ENCODE assay signal across 17 cellular contexts in genomic region chr5:1212881-1213280, GRCh38. TPM values are rescaled to one million over a fixed set of nuclear protein-coding genes. Genes with fewer than 3 reads are reported as not detected.
DNase-seq lines count a peak whose midpoint lies in the region; ATAC-seq and TF ChIP-seq lines count a peak whose summit lies in the region.
"Had no signal": no experiment of that assay in that cellular context is flagged by ENCODE, and none has a peak within 500 bp of the region (broad histone marks: within the 10 kb centered on the region; RNA-seq: fewer than 3 reads in every experiment).

No MANE protein-coding gene starts in this region.

- no peaks in the 10 kb centered on the region for H3K4me1 Mint-ChIP-seq in WTC11

- POLR2A ChIA-PET in WTC11 (lab: Charles Lee): no interaction called here

- CTCF ChIA-PET in WTC11 (lab: Charles Lee): no interaction called here

- WGBS in right cardiac atrium: 82% methylated on average over 18 of the region's 18 CpGs

- ATAC-seq in right cardiac atrium: no peak
- no peak for ATAC-seq in WTC11
- ATAC-seq in lower lobe of right lung: no peak

- H3K27ac ChIP-seq in right cardiac atrium (ENCODE audit: low read length): no peak overlapping the region
- H3K27ac ChIP-seq in right atrium auricular region: no peak overlapping the region
- no peak overlapping the region for H3K27ac ChIP-seq in lower lobe of right lung
- H3K27ac ChIP-seq: BLaER1 treated with 17β-estradiol and CSF1 and Interleukin-3, amounts not matched to agents 10 nM and 100 nM had no signal

- no peak overlapping the region for H3K27ac Mint-ChIP-seq in WTC11
- H3K27ac Mint-ChIP-seq: CD4-positive, CD25-positive, alpha-beta regulatory T cell; HFFc6 had no signal

- no peak for TF ChIP-seq CTCF in right atrium auricular region (IDR thresholded peaks at IDR 0.05)
- TF ChIP-seq CTCF in WTC11 (IDR thresholded peaks at IDR 0.05): no peak
- no peak for TF ChIP-seq CTCF in lower lobe of right lung (IDR thresholded peaks at IDR 0.05)

- no peaks in the 10 kb centered on the region; the same call in 1 of the 2 replicates for H3K27me3 Mint-ChIP-seq in WTC11 (ENCODE audit: low read depth)
- H3K27me3 Mint-ChIP-seq: CD4-positive, CD25-positive, alpha-beta regulatory T cell had no signal

- no peaks in the 10 kb centered on the region for H3K9me3 ChIP-seq in right cardiac atrium (ENCODE audit: control insufficient read depth, low read length)
- H3K9me3 ChIP-seq in right atrium auricular region: peaks cover 0 to 4% of the 10 kb centered on the region in 2 donors
- H3K9me3 ChIP-seq in lower lobe of right lung: no peaks in the 10 kb centered on the region

- intact Hi-C loops in right cardiac atrium (cut with DNase I): no loop called here
- intact Hi-C loops in lower lobe of right lung (cut with DNase I): no loop called here

- DNase-seq in right cardiac atrium (peak; percentile 10 to 57 (median 25)), right atrium auricular region (ENCODE audit: low spot score) (no peak), WTC11 (ENCODE audit: low spot score) (peak; percentile 5), lower lobe of right lung (peak; percentile 34), anterior cingulate cortex (lab: John Stamatoyannopoulos, UW) (no peak), cerebellar nuclear complex (lab: John Stamatoyannopoulos, UW) (no peak)
- DNase-seq in stimulated activated CD4-positive, alpha-beta T cell treated with anti-CD3 and anti-CD28 coated beads, Interleukin-4, amount 100 ng/mL, for 4 hours: no peak
- DNase-seq: ACHN; CD4-positive, CD25-positive, alpha-beta regulatory T cell; DMS53; GF-D8; HCEC 1CT; HFFc6 had no signal

- H3K4me1 ChIP-seq in right cardiac atrium (ENCODE audit: control insufficient read depth, insufficient read depth, low read length) (no peaks in the 10 kb centered on the region), right atrium auricular region (no peaks in the 10 kb centered on the region), lower lobe of right lung (no peaks in the 10 kb centered on the region)

- H3K4me3 ChIP-seq in right cardiac atrium (ENCODE audit: low read length): no peak overlapping the region
- H3K4me3 ChIP-seq in right atrium auricular region: no peak overlapping the region
- H3K4me3 ChIP-seq in lower lobe of right lung: no peak overlapping the region
- H3K4me3 ChIP-seq: BLaER1 treated with 17β-estradiol and CSF1 and Interleukin-3, amounts not matched to agents 10 nM and 100 nM had no signal

- no peak overlapping the region for H3K4me3 Mint-ChIP-seq in WTC11
- H3K4me3 Mint-ChIP-seq: CD4-positive, CD25-positive, alpha-beta regulatory T cell; HFFc6 had no signal

- H3K36me3 ChIP-seq in right atrium auricular region: no peaks in the 10 kb centered on the region
- no peaks in the 10 kb centered on the region for H3K36me3 ChIP-seq in lower lobe of right lung
- H3K36me3 ChIP-seq: BLaER1 treated with 17β-estradiol and CSF1 and Interleukin-3, amounts not matched to agents 10 nM and 100 nM had no signal

- no peaks in the 10 kb centered on the region for H3K27me3 ChIP-seq in right cardiac atrium (ENCODE audit: control insufficient read depth, insufficient read depth)
- H3K27me3 ChIP-seq in right atrium auricular region: no peaks in the 10 kb centered on the region
- peaks cover 4% of the 10 kb centered on the region for H3K27me3 ChIP-seq in lower lobe of right lung (ENCODE audit: low read depth)
- H3K27me3 ChIP-seq: BLaER1 treated with 17β-estradiol and CSF1 and Interleukin-3, amounts not matched to agents 10 nM and 100 nM had no signal

- peaks cover 8% of the 10 kb centered on the region for H3K9me3 Mint-ChIP-seq in WTC11

- H3K36me3 Mint-ChIP-seq in WTC11: no peaks in the 10 kb centered on the region
- H3K36me3 Mint-ChIP-seq: CD4-positive, CD25-positive, alpha-beta regulatory T cell had no signal

TF ChIP-seq in WTC11, 78 proteins besides CTCF, POLR2A, EP300 and RAD21 (continues in another document):
- TF ChIP-seq AFF4 (CRISPR knock-in tag; IDR thresholded peaks at IDR 0.05; ENCODE audit: borderline replicate concordance) (no peak), GTF2I (CRISPR knock-in tag; conservative IDR thresholded peaks at IDR 0.05) (no peak), KAT7 (CRISPR knock-in tag; IDR thresholded peaks at IDR 0.05; ENCODE audit: borderline replicate concordance) (no peak), TEAD4 (CRISPR knock-in tag; IDR thresholded peaks at IDR 0.05) (no peak), ZBTB43 (CRISPR knock-in tag; IDR thresholded peaks at IDR 0.05) (no peak), SP1 (CRISPR knock-in tag; conservative IDR thresholded peaks at IDR 0.05) (no peak), ZNF416 (CRISPR knock-in tag; IDR thresholded peaks at IDR 0.05) (no peak), ZNF396 (CRISPR knock-in tag; IDR thresholded peaks at IDR 0.05; ENCODE audit: borderline replicate concordance) (no peak), ZNF281 (CRISPR knock-in tag; IDR thresholded peaks at IDR 0.05) (no peak), GABPB1 (CRISPR knock-in tag; IDR thresholded peaks at IDR 0.05) (no peak), E2F4 (CRISPR knock-in tag; IDR thresholded peaks at IDR 0.05; ENCODE audit: borderline replicate concordance, low read depth) (no peak), PRRX2 (CRISPR knock-in tag; IDR thresholded peaks at IDR 0.05) (no peak)

RNA-seq across cellular contexts. Expression of gene SLC6A19, which starts 11.5 kb away (rescaled TPM):
- total RNA-seq in right cardiac atrium: not detected
- polyA plus RNA-seq in right cardiac atrium: not detected
- not detected for total RNA-seq in right atrium auricular region
- 0.04 to 0.05 TPM in 2 of 3 replicates, not detected in the other for total RNA-seq in WTC11 (2021)
- not detected for total RNA-seq in lower lobe of right lung
- total RNA-seq: A172; CD4-positive, CD25-positive, alpha-beta regulatory T cell; H1; HFFc6; HT1080 had no signal
- polyA plus RNA-seq: CD4-positive, CD25-positive, alpha-beta regulatory T cell had no signal

RNA-seq across cellular contexts. Expression of gene SLC6A18, which starts 12.3 kb away (rescaled TPM):
- total RNA-seq in right cardiac atrium (not detected), right atrium auricular region (not detected), WTC11 (2021) (not detected in 3 replicates), lower lobe of right lung (not detected)
- not detected for polyA plus RNA-seq in right cardiac atrium
- total RNA-seq: A172; CD4-positive, CD25-positive, alpha-beta regulatory T cell; H1; HFFc6; HT1080 had no signal
- polyA plus RNA-seq: CD4-positive, CD25-positive, alpha-beta regulatory T cell; H1 had no signal

Comparison
In these comparisons a context has a peak if more than half of its experiments do, and no peak if none do; other contexts are left out.
1. DNase-seq: peak in right cardiac atrium (3 of 3), WTC11 (single experiment) and lower lobe of right lung (single experiment); none in right atrium auricular region (single experiment), stimulated activated CD4-positive, alpha-beta T cell treated with anti-CD3 and anti-CD28 coated beads, Interleukin-4, amount 100 ng/mL, for 4 hours (0 of 2), anterior cingulate cortex (0 of 58) and cerebellar nuclear complex (0 of 2).